In the genomic region with DNA sequence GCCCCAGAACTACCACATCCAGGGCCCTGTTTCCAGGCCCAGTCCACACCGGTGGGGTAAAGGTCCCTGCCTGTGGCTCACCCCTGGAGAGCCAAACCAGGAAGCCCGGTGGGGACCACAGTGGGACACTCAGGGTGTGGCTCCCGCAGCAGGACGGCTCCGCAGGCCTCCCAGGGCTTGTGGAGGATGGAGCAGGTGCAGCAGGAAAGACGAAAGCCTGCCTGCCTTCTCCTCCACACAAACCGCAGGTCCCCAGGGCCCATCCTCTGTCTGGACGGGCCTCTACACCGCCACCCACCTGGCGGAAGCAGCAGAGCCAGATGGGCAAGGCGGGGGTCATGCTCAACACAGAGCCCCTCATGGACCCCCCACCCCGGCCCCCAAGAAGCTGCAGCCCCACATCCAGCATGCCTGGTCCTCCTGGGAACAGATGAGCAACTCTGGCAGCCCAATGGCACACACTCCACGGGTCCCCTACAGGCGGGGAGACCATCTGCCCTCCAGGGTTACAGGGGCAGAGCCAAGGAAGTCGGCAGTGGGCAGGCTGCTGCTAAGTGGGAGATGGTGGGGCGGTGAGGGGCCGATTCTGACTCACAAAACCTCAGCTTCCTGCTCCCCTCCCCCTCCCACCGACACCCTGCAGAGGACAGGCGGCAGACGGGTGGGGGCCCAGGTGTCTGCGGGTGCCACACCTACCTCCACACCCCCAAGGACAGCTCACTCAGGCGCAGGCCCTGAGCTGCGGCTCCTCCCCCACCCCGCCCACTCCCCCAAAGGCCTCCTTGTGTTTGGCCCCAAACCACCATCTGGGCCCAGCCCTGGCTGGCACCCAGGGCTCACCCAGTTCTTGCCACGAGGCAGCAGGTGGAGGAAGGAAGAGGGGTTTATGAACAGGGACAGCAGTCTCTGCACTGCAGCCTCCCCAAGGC, we compare ENCODE assay signal across 8 cellular contexts. TPM values are rescaled to one million over a fixed set of nuclear protein-coding genes. Genes with fewer than 3 reads are reported as not detected.
DNase-seq lines count a peak whose midpoint lies in the region; ATAC-seq and TF ChIP-seq lines count a peak whose summit lies in the region.

No MANE protein-coding gene starts in this region.

- peaks cover 30% of the 10 kb centered on the region for H3K4me1 ChIP-seq in prostate gland (replicated peaks)

- no peak overlapping the region for H3K4me3 ChIP-seq in prostate gland

- ATAC-seq in HG02588 (IDR thresholded peaks at IDR 0.05; ENCODE audit: unreplicated experiment): peak; percentile 41

- peak overlapping the region; percentile 54 for H3K27ac ChIP-seq in caudate nucleus (ENCODE audit: low read depth, low read length)
- H3K27ac ChIP-seq in prostate gland: no peak overlapping the region

- H3K27me3 ChIP-seq in prostate gland (replicated peaks; ENCODE audit: insufficient read depth): no peaks in the 10 kb centered on the region

- WGBS in prostate gland: 30% methylated on average over 25 of the region's 25 CpGs

- TF ChIP-seq CTCF in GM13977 (IDR thresholded peaks at IDR 0.05; ENCODE audit: extremely low read depth, insufficient read depth, missing control alignments) (no peak), prostate gland (IDR thresholded peaks at IDR 0.05) (no peak)

- peaks cover 8 to 28% of the 10 kb centered on the region in 2 donors for H3K36me3 ChIP-seq in prostate gland

- peak; percentile 95 for DNase-seq in GM13977 (ENCODE audit: low spot score)
- DNase-seq in NCI-H1436 treated with DMSO at 0.1 percent for 48 hours (lab: John Stamatoyannopoulos, UW): peak; percentile 68
- peak; percentile 86 for DNase-seq in activated CD4-positive, CD25-positive, alpha-beta regulatory T cell treated with anti-CD3 and anti-CD28 coated beads, Interleukin-2, amount 50 U/mL, for 72 hours
- peak in 15 of 61 donors; percentile 11 to 58 (median 26) for DNase-seq in caudate nucleus (lab: John Stamatoyannopoulos, UW)
- DNase-seq in prostate gland (ENCODE audit: low spot score): peak; percentile 56
- DNase-seq in posterior cingulate gyrus: no peak
- no peak for DNase-seq in globus pallidus (ENCODE audit: low spot score)

- TF ChIP-seq POLR2A in prostate gland (IDR thresholded peaks at IDR 0.05): no peak

- H3K9me3 ChIP-seq in prostate gland: no peaks in the 10 kb centered on the region

- in situ Hi-C loops in GM13977 (cut with MboI; ENCODE audit: low pct_unique_long_range_greater_than_20kb, low sequenced_read_pairs, unreplicated experiment): no loop called here

- intact Hi-C loops in prostate gland (cut with DNase I) (no loop called here), posterior cingulate gyrus (cut with DNase I) (no loop called here)

RNA-seq across cellular contexts. Expression of gene SBF1, which starts 5.2 kb away (rescaled TPM):
- 100 to 1,000 TPM in 1 of 2 donors, 10 to 100 TPM in 1; 44.9 to 144 TPM for total RNA-seq in prostate gland

RNA-seq across cellular contexts. Expression of gene ADM2, which starts 11.7 kb away (rescaled TPM):
- 1 to 10 TPM; 7.3 to 7.9 TPM for total RNA-seq in prostate gland

RNA-seq across cellular contexts. Expression of gene MIOX, which starts 17.0 kb away (rescaled TPM):
- total RNA-seq in prostate gland: not detected

RNA-seq across cellular contexts. Expression of gene LMF2, which starts 37.9 kb away (rescaled TPM):
- total RNA-seq in prostate gland: 10 to 100 TPM; 76.6 to 94.3 TPM

RNA-seq across cellular contexts. Expression of gene NCAPH2, which starts 38.4 kb away (rescaled TPM):
- 10 to 100 TPM; 43.7 to 59.6 TPM for total RNA-seq in prostate gland

Comparison
In these comparisons a context has a peak if more than half of its experiments do, and no peak if none do; other contexts are left out.
1. DNase-seq: peak in GM13977 (single experiment), NCI-H1436 treated with DMSO at 0.1 percent for 48 hours (single experiment), activated CD4-positive, CD25-positive, alpha-beta regulatory T cell treated with anti-CD3 and anti-CD28 coated beads, Interleukin-2, amount 50 U/mL, for 72 hours (single experiment) and prostate gland (single experiment); none in posterior cingulate gyrus (0 of 10) and globus pallidus (single experiment).